In genomic region chr2:147092266-147092665, GRCh38 we compare ENCODE assay signal across 7 cellular contexts.
"Had no signal": no experiment of that assay in that cellular context is flagged by ENCODE, and none has a peak within 500 bp of the region (broad histone marks: within the 10 kb centered on the region; RNA-seq: fewer than 3 reads in every experiment).

No MANE protein-coding gene starts in this region.

- FAIRE-seq: G401.6, GM12878, GM12892, GM18507, GM19239 had no signal

- ATAC-seq: GM12878 had no signal

- DNase-seq: GDM1, GF-D8 had no signal

- H3K4me3 ChIP-seq: GM12878 had no signal
